ENCODE assay signal across 21 cellular contexts in genomic region chrX:16589211-16589610, GRCh38.
DNase-seq lines count a peak whose midpoint lies in the region; ATAC-seq and TF ChIP-seq lines count a peak whose summit lies in the region.
"Had no signal": no experiment of that assay in that cellular context is flagged by ENCODE, and none has a peak within 500 bp of the region (broad histone marks: within the 10 kb centered on the region; RNA-seq: fewer than 3 reads in every experiment).

No MANE protein-coding gene starts in this region.

- H3K4me3 ChIP-seq in AG10803 (ENCODE audit: low read length) (no peak overlapping the region), mammary epithelial cell (replicated peaks in 1 of 3; ENCODE audit: insufficient read depth in 1 of 3, low read depth in 2 of 3, low read length in 3 of 3) (peak overlapping the region in 1 of 3 experiments; percentile 32), hepatocyte (no peak overlapping the region), aorta (ENCODE audit: low read length in 2 of 2) (no peak overlapping the region), right cardiac atrium (ENCODE audit: low read length) (no peak overlapping the region)
- H3K4me3 ChIP-seq: BLaER1 had no signal

- intact Hi-C loops in mammary epithelial cell (cut with micrococcal nuclease) (loop anchor here (10.0 kb wide), 1 partner anchor 644 kb away; no protein-coding TSS in a partner anchor), aorta (cut with DNase I) (no loop called here), right cardiac atrium (cut with DNase I) (no loop called here)

- H3K4me2 ChIP-seq in mammary epithelial cell (ENCODE audit: insufficient read depth, low read depth, low read length), result peak overlapping the region; percentile 88
- H3K4me2 ChIP-seq in hepatocyte, result no peak overlapping the region
- H3K4me2 ChIP-seq: BLaER1 had no signal

- no peaks in the 10 kb centered on the region for H3K9me2 ChIP-seq in hepatocyte (replicated peaks; ENCODE audit: insufficient read depth)

- DNase-seq in AG10803 (ENCODE audit: low read depth) (peak; percentile 64), LHCN-M2 (ENCODE audit: low read depth) (peak; percentile 52), mammary epithelial cell (peak; percentile 71), hepatocyte (ENCODE audit: low spot score) (no peak), aorta (no peak), right cardiac atrium (no peak)
- DNase-seq: activated CD4-positive, alpha-beta T cell treated with anti-CD3 and anti-CD28 coated beads for 4 hours; activated T-cell treated with anti-CD3 and anti-CD28 coated beads, Interleukin-2, amount 50 U/mL, for 1 hour; amniotic stem cell; glutamatergic neuron; KG1; NCI-H1436 treated with DMSO at 0.1 percent for 48 hours; NCI-H446 treated with DMSO at 0.1 percent for 48 hours; OCI-M1; stimulated activated CD4-positive, alpha-beta T cell treated with anti-CD3 and anti-CD28 coated beads, Interleukin-15, amount 100 ng/mL, for 24 hours; substantia nigra; T-helper 17 cell had no signal

- H3K4me1 ChIP-seq in mammary epithelial cell (ENCODE audit: insufficient read depth, low read length), result peaks cover 32% of the 10 kb centered on the region
- H3K4me1 ChIP-seq in hepatocyte (ENCODE audit: insufficient read depth), result peaks cover 3% of the 10 kb centered on the region
- peaks cover 3 to 4% of the 10 kb centered on the region in 2 donors for H3K4me1 ChIP-seq in aorta (ENCODE audit: control insufficient read depth in 1 of 2, insufficient read depth in 2 of 2, low read length in 2 of 2)
- H3K4me1 ChIP-seq in right cardiac atrium (ENCODE audit: control insufficient read depth, insufficient read depth, low read length), result peaks cover 3% of the 10 kb centered on the region
- H3K4me1 ChIP-seq: BLaER1 had no signal

- BruUV-seq in mammary epithelial cell (replicated peaks; lab: Mats Ljungman, UMichigan), result no TSS peak

- H3K79me2 ChIP-seq in mammary epithelial cell (ENCODE audit: insufficient read depth, low read length), result no peaks in the 10 kb centered on the region
- no peaks in the 10 kb centered on the region for H3K79me2 ChIP-seq in hepatocyte
- H3K79me2 ChIP-seq: parathyroid adenoma had no signal

- WGBS in mammary epithelial cell (ENCODE audit: low coverage, missing lambda C conversion rate), result 33% methylated on average over 2 of the region's 2 CpGs
- 85% methylated on average over 2 of the region's 2 CpGs for WGBS in hepatocyte (ENCODE audit: low lambda C conversion rate, missing lambda C conversion rate)
- 18 to 49% methylated on average over 2 of the region's 2 CpGs for WGBS in aorta, 2 donors
- 67% methylated on average over 2 of the region's 2 CpGs for WGBS in right cardiac atrium

- H3K27me3 ChIP-seq in mammary epithelial cell (ENCODE audit: insufficient read depth, low read length), result no peaks in the 10 kb centered on the region
- no peaks in the 10 kb centered on the region for H3K27me3 ChIP-seq in hepatocyte
- H3K27me3 ChIP-seq in aorta (ENCODE audit: control insufficient read depth in 1 of 2, insufficient read depth in 2 of 2, low read length in 1 of 2), result no peaks in the 10 kb centered on the region
- H3K27me3 ChIP-seq in right cardiac atrium (ENCODE audit: control insufficient read depth, insufficient read depth), result no peaks in the 10 kb centered on the region

- H4K20me1 ChIP-seq in mammary epithelial cell (ENCODE audit: insufficient read depth, low read length), result no peaks in the 10 kb centered on the region
- H4K20me1 ChIP-seq in hepatocyte (ENCODE audit: insufficient read depth, poor library complexity, severe bottlenecking), result no peaks in the 10 kb centered on the region
- H4K20me1 ChIP-seq: BLaER1 had no signal

- H3K27ac ChIP-seq in mammary epithelial cell (ENCODE audit: insufficient read depth, low read depth, low read length) (peak overlapping the region; percentile 27), hepatocyte (peak overlapping the region; percentile 80), aorta (ENCODE audit: low read depth in 1 of 2, low read length in 2 of 2) (no peak overlapping the region), right cardiac atrium (ENCODE audit: low read length) (no peak overlapping the region)
- H3K27ac ChIP-seq: BLaER1, parathyroid adenoma had no signal

- CTCF ChIA-PET in mammary epithelial cell (lab: Charles Lee; ENCODE audit: low non-redundant PET), result interaction anchor here (0.6 kb wide), 1 partner anchor 912 kb away, joined by 6 read pairs; no protein-coding TSS in a partner anchor

- dilution Hi-C loops in mammary epithelial cell (cut with HindIII; ENCODE audit: low sequenced_read_pairs), result no loop called here

- ATAC-seq in GM18511 (IDR thresholded peaks at IDR 0.05; ENCODE audit: unreplicated experiment), result no peak
- ATAC-seq in aorta (ENCODE audit: low FRiP score), result no peak
- ATAC-seq in right cardiac atrium, result no peak
- ATAC-seq in GM19452 (IDR thresholded peaks at IDR 0.05; ENCODE audit: unreplicated experiment), result no peak
- ATAC-seq: T-helper 17 cell had no signal

- H2AFZ ChIP-seq in mammary epithelial cell (ENCODE audit: low read depth, low read length) (no peak overlapping the region), hepatocyte (no peak overlapping the region)
- H2AFZ ChIP-seq: parathyroid adenoma had no signal

- H3K36me3 ChIP-seq in mammary epithelial cell (ENCODE audit: insufficient read depth, low read length) (no peaks in the 10 kb centered on the region), hepatocyte (replicated peaks; ENCODE audit: insufficient read depth, low read depth) (no peaks in the 10 kb centered on the region), aorta (ENCODE audit: control insufficient read depth in 1 of 2, insufficient read depth in 2 of 2, low read length in 1 of 2) (peaks cover 0 to 4% of the 10 kb centered on the region in 2 donors)

- no peak for TF ChIP-seq CTCF in AG10803 (conservative IDR thresholded peaks at IDR 0.05; ENCODE audit: low read length)
- no peak for TF ChIP-seq CTCF in mammary epithelial cell (conservative IDR thresholded peaks at IDR 0.05 in 1 of 2, IDR thresholded peaks at IDR 0.05 in 1 of 2; ENCODE audit: extremely low read depth in 1 of 2, insufficient read depth in 1 of 2, low read depth in 1 of 2, low read length in 2 of 2)
- no peak for TF ChIP-seq CTCF in hepatocyte (IDR thresholded peaks at IDR 0.05; ENCODE audit: poor library complexity)

- no peaks in the 10 kb centered on the region for H3K9me3 ChIP-seq in mammary epithelial cell (replicated peaks; ENCODE audit: insufficient read depth, low read length)
- H3K9me3 ChIP-seq in hepatocyte (ENCODE audit: low read depth), result no peaks in the 10 kb centered on the region
- no peaks in the 10 kb centered on the region for H3K9me3 ChIP-seq in aorta (ENCODE audit: control insufficient read depth, low read length)
- no peaks in the 10 kb centered on the region for H3K9me3 ChIP-seq in right cardiac atrium (ENCODE audit: control insufficient read depth, low read length)

- in situ Hi-C loops in mammary epithelial cell (cut with MboI; ENCODE audit: low sequenced_read_pairs in 2 of 2), result no loop called here

- H3K9ac ChIP-seq in mammary epithelial cell (ENCODE audit: insufficient read depth, low read length), result no peak overlapping the region
- H3K9ac ChIP-seq: BLaER1, parathyroid adenoma had no signal

Comparison
In these comparisons a context has a peak if more than half of its experiments do, and no peak if none do; other contexts are left out.
1. DNase-seq: peak in AG10803 (single experiment), LHCN-M2 (single experiment) and mammary epithelial cell (single experiment); none in hepatocyte (single experiment), aorta (0 of 2) and right cardiac atrium (0 of 3).
2. H3K27ac ChIP-seq: peak in mammary epithelial cell (single experiment) and hepatocyte (single experiment); none in aorta (0 of 2) and right cardiac atrium (single experiment).